16 cellular contexts compared by ENCODE assay signal in the genomic region with DNA sequence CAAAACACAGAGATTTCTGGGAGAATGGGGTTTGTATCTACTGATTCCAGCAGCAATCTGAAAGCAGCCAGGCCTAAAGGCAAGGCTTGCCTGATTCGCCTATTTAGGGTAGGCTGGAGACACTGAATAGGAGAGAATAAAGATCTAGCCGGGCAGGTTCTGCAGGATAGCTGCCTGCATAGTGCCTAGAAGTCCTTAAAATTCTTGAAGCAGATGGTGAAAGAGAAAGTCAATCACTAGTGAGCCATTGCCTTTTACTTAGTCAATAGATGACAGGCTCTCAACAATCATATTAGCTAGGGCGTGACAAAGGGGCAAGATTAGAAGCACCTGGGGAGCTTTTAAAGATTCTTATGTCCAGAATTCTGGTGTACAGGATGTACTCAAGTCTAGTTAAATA.
DNase-seq lines count a peak whose midpoint lies in the region; ATAC-seq, FAIRE-seq and TF ChIP-seq lines count a peak whose summit lies in the region.
"Had no signal": no experiment of that assay in that cellular context is flagged by ENCODE, and none has a peak within 500 bp of the region (broad histone marks: within the 10 kb centered on the region; RNA-seq: fewer than 3 reads in every experiment).

No MANE protein-coding gene starts in this region.

- H3K4me3 Mint-ChIP-seq in nephron, result no peak overlapping the region
- no peak overlapping the region for H3K4me3 Mint-ChIP-seq in chondrocyte (ENCODE audit: unreplicated experiment)
- H3K4me3 Mint-ChIP-seq: B cell; CD4-positive, alpha-beta T cell had no signal

- DNase-seq in DMS79 treated with DMSO at 0.1 percent for 48 hours (lab: John Stamatoyannopoulos, UW), result peak; percentile 66
- DNase-seq in NCI-H510A treated with DMSO at 0.1 percent for 48 hours (lab: John Stamatoyannopoulos, UW), result peak; percentile 68
- DNase-seq in iPS DF 4.7 (ENCODE audit: extremely low read depth, low spot score), result peak; percentile 11
- DNase-seq in chondrocyte (ENCODE audit: low spot score), result no peak
- DNase-seq in D721Med (ENCODE audit: insufficient read length, low spot score), result no peak
- DNase-seq in HK-2 (ENCODE audit: unreplicated experiment), result no peak
- DNase-seq: CD4-positive, alpha-beta T cell; HCEC 1CT; NCI-H146; NCI-H2081 treated with DMSO at 0.1 percent for 48 hours; SHP77 had no signal

- H3K27me3 Mint-ChIP-seq in nephron (ENCODE audit: low read depth) (no peaks in the 10 kb centered on the region), chondrocyte (ENCODE audit: low read depth) (peaks cover 10% of the 10 kb centered on the region)
- H3K27me3 Mint-ChIP-seq: B cell; CD4-positive, alpha-beta T cell had no signal

- ATAC-seq in GM19324 (IDR thresholded peaks at IDR 0.05; ENCODE audit: low FRiP score, unreplicated experiment), result no peak
- ATAC-seq: K562 had no signal

- no peak for FAIRE-seq in D721Med (lab: Jason Lieb, UNC)
- FAIRE-seq: K562, RCC 7860 had no signal

- H3K36me3 Mint-ChIP-seq in nephron (ENCODE audit: low read depth), result no peaks in the 10 kb centered on the region
- H3K36me3 Mint-ChIP-seq in chondrocyte (ENCODE audit: low read depth), result no peaks in the 10 kb centered on the region

- TF ChIP-seq CTCF in nephron (IDR thresholded peaks at IDR 0.05; ENCODE audit: unreplicated experiment in 3 of 3), result no peak
- no peak for TF ChIP-seq CTCF in chondrocyte (IDR thresholded peaks at IDR 0.05)
- no peak for TF ChIP-seq CTCF in D721Med (IDR thresholded peaks at IDR 0.05; ENCODE audit: insufficient read depth, missing control alignments)

- peak overlapping the region in 2 of 3 experiments; percentile 23 to 56 for H3K27ac Mint-ChIP-seq in nephron
- H3K27ac Mint-ChIP-seq in chondrocyte (ENCODE audit: unreplicated experiment), result no peak overlapping the region
- H3K27ac Mint-ChIP-seq: B cell; CD4-positive, alpha-beta T cell had no signal

- H3K4me1 Mint-ChIP-seq in nephron (no peaks in the 10 kb centered on the region), chondrocyte (ENCODE audit: low read depth) (no peaks in the 10 kb centered on the region)
- H3K4me1 Mint-ChIP-seq: B cell had no signal

- H3K9me3 Mint-ChIP-seq in nephron (no peaks in the 10 kb centered on the region), chondrocyte (ENCODE audit: low read depth) (peaks cover 3% of the 10 kb centered on the region)
- H3K9me3 Mint-ChIP-seq: CD4-positive, alpha-beta T cell had no signal

Comparison
In these comparisons a context has a peak if more than half of its experiments do, and no peak if none do; other contexts are left out.
1. DNase-seq: peak in DMS79 treated with DMSO at 0.1 percent for 48 hours (single experiment), NCI-H510A treated with DMSO at 0.1 percent for 48 hours (single experiment) and iPS DF 4.7 (single experiment); none in chondrocyte (single experiment), D721Med (single experiment) and HK-2 (single experiment).